ENCODE assay signal across 35 cellular contexts in the genomic region with DNA sequence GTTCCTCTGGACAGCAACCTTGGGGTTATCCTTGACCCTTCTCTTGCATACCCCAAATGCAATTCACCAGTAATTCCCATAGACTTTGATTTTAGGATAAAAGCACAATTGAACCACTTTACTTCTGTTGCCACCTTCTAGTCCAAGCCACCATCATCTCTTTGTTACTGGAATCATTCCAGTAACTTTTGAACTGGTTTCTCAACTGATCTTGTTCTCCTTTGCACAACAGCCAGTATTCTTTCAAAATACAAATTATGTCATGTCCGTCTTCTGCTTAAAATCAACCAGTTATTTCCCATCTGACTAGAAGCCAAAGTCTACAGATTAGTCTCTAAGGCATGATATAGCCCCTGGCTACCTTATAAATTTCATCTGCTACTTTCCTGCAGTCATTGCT. TPM values are rescaled to one million over a fixed set of nuclear protein-coding genes. Genes with fewer than 3 reads are reported as not detected.
DNase-seq lines count a peak whose midpoint lies in the region; ATAC-seq, FAIRE-seq and TF ChIP-seq lines count a peak whose summit lies in the region.
"Had no signal": no experiment of that assay in that cellular context is flagged by ENCODE, and none has a peak within 500 bp of the region (broad histone marks: within the 10 kb centered on the region; RNA-seq: fewer than 3 reads in every experiment).

No MANE protein-coding gene starts in this region.

- H3K9me3 ChIP-seq in liver (ENCODE audit: control insufficient read depth in 4 of 4, low read length in 3 of 4): no peaks in the 10 kb centered on the region
- H3K9me3 ChIP-seq in HepG2 (ENCODE audit: low read length): no peaks in the 10 kb centered on the region
- H3K9me3 ChIP-seq in neutrophil: no peaks in the 10 kb centered on the region
- H3K9me3 ChIP-seq in T-helper 17 cell (ENCODE audit: control insufficient read depth, low read length, poor library complexity, severe bottlenecking): no peaks in the 10 kb centered on the region
- H3K9me3 ChIP-seq in right atrium auricular region: no peaks in the 10 kb centered on the region
- H3K9me3 ChIP-seq: A549; BE2C; BLaER1; BLaER1 treated with 17β-estradiol and CSF1 and Interleukin-3, amounts not matched to agents 10 nM and 100 nM; Caco-2 had no signal

- no peaks in the 10 kb centered on the region for H4K20me1 ChIP-seq in HepG2 (ENCODE audit: insufficient read depth, low read length)

- no peak for DNase-seq in HepG2 (ENCODE audit: low spot score)
- no peak for DNase-seq in left lobe of liver (ENCODE audit: low spot score)
- DNase-seq in T-helper 17 cell: no peak
- no peak for DNase-seq in right atrium auricular region (ENCODE audit: low spot score)
- DNase-seq: 8988T; ACHN; AML-193; BE2C; C1 segment of cervical spinal cord; Caco-2; Calu3; CD4-positive, alpha-beta memory T cell; CD4-positive, alpha-beta T cell; CD4-positive, CD25-positive, alpha-beta regulatory T cell; CD8-positive, alpha-beta memory T cell; CD8-positive, alpha-beta T cell; COR-L47; DMS 273 treated with DMSO at 0.1 percent for 48 hours; DMS153; DMS53; DMS79; DMS79 treated with DMSO at 0.1 percent for 48 hours; DND-41; EL had no signal

- FAIRE-seq in HepG2 (lab: Jason Lieb, UNC): no peak
- FAIRE-seq: A204.1, A549 had no signal

- CTCF ChIA-PET in HepG2 (lab: Yijun Ruan, JAX; ENCODE audit: low intra/inter-chr PET ratio, low total read pairs): no interaction called here

- ATAC-seq in HepG2 (no peak), left lobe of liver (peak; percentile 75), T-helper 17 cell (no peak)
- ATAC-seq: A549; CD8-positive, alpha-beta T cell had no signal

- TF ChIP-seq POLR2A in HepG2 (IDR thresholded peaks at IDR 0.05; ENCODE audit: insufficient read depth in 1 of 2, low read depth in 2 of 2, low read length in 2 of 2): no peak

- H3K27ac ChIP-seq in liver (ENCODE audit: low read depth in 1 of 2, low read length in 2 of 2) (no peak overlapping the region), HepG2 (ENCODE audit: extremely low read length, insufficient read depth, low read length) (no peak overlapping the region), neutrophil (peak overlapping the region; percentile 28), right atrium auricular region (no peak overlapping the region)
- H3K27ac ChIP-seq: 22Rv1; A549; BLaER1; BLaER1 treated with 17β-estradiol and CSF1 and Interleukin-3, amounts not matched to agents 10 nM and 100 nM; C4-2B had no signal

- H3K36me3 ChIP-seq in liver (ENCODE audit: control insufficient read depth in 4 of 4, insufficient read depth in 3 of 4, low read depth in 1 of 4, low read length in 3 of 4) (peaks cover 0 to 28% (median 15%) of the 10 kb centered on the region in 4 donors), HepG2 (replicated peaks in 1 of 2; ENCODE audit: control insufficient read depth in 1 of 2, insufficient read depth in 2 of 2, low read length in 2 of 2) (peaks cover 2 to 15% of the 10 kb centered on the region in 2 experiments; a peak in 4 of 5 replicates), neutrophil (peaks cover 36% of the 10 kb centered on the region), right atrium auricular region (peaks cover 48% of the 10 kb centered on the region)

- H2AFZ ChIP-seq in HepG2 (ENCODE audit: low read length): no peak overlapping the region

- TF ChIP-seq EP300 in HepG2 (IDR thresholded peaks at IDR 0.05; ENCODE audit: low read depth in 2 of 2, low read length in 2 of 2) (no peak), HepG2 (CRISPR knock-in tag; IDR thresholded peaks at IDR 0.05; ENCODE audit: borderline replicate concordance) (no peak)

- no peaks in the 10 kb centered on the region for H3K4me1 Mint-ChIP-seq in T-helper 17 cell
- H3K4me1 Mint-ChIP-seq: B cell, CD14-positive monocyte had no signal

- H3K79me2 ChIP-seq in HepG2 (ENCODE audit: insufficient read depth, low read length): no peaks in the 10 kb centered on the region

- no peak overlapping the region for H3K27ac Mint-ChIP-seq in T-helper 17 cell
- H3K27ac Mint-ChIP-seq: B cell; CD14-positive monocyte; CD4-positive, alpha-beta memory T cell; CD4-positive, alpha-beta T cell; CD4-positive, CD25-positive, alpha-beta regulatory T cell; CD8-positive, alpha-beta memory T cell; CD8-positive, alpha-beta T cell had no signal

- BruUV-seq in HepG2 (replicated peaks; lab: Mats Ljungman, UMichigan): no TSS peak

- no peak overlapping the region for H3K4me3 Mint-ChIP-seq in T-helper 17 cell
- H3K4me3 Mint-ChIP-seq: B cell; CD14-positive monocyte; CD4-positive, alpha-beta memory T cell; CD4-positive, alpha-beta T cell; CD4-positive, CD25-positive, alpha-beta regulatory T cell; CD8-positive, alpha-beta memory T cell; CD8-positive, alpha-beta T cell had no signal

- H3K4me1 ChIP-seq in liver (ENCODE audit: control insufficient read depth in 4 of 4, insufficient read depth in 4 of 4, low read length in 3 of 4) (peaks cover 0 to 8% (median 0%) of the 10 kb centered on the region in 4 donors), HepG2 (ENCODE audit: insufficient read depth, low read length) (no peaks in the 10 kb centered on the region), neutrophil (ENCODE audit: control insufficient read depth in 1 of 2, insufficient read depth in 1 of 2, low read depth in 1 of 2, low read length in 1 of 2) (peaks cover 8 to 16% of the 10 kb centered on the region in 2 experiments), right atrium auricular region (no peaks in the 10 kb centered on the region)
- H3K4me1 ChIP-seq: A549; BE2C; BLaER1; BLaER1 treated with 17β-estradiol and CSF1 and Interleukin-3, amounts not matched to agents 10 nM and 100 nM; Caco-2 had no signal

- POLR2A ChIA-PET in HepG2 (lab: Yijun Ruan, JAX): no interaction called here

- H3K4me3 ChIP-seq in liver (ENCODE audit: low read depth in 1 of 3, low read length in 3 of 3) (no peak overlapping the region), HepG2 (replicated peaks in 1 of 3; ENCODE audit: insufficient read depth in 1 of 3, low read depth in 2 of 3, low read length in 3 of 3) (no peak overlapping the region), neutrophil (ENCODE audit: low read depth in 1 of 2, low read length in 1 of 2) (no peak overlapping the region), right atrium auricular region (no peak overlapping the region)
- H3K4me3 ChIP-seq: A549; BLaER1; BLaER1 treated with 17β-estradiol and CSF1 and Interleukin-3, amounts not matched to agents 10 nM and 100 nM had no signal

- no peak overlapping the region for H3K9ac ChIP-seq in liver (ENCODE audit: low read depth in 1 of 2, low read length in 2 of 2)
- no peak overlapping the region for H3K9ac ChIP-seq in HepG2 (ENCODE audit: insufficient read depth, low read depth, low read length)
- H3K9ac ChIP-seq: BLaER1; BLaER1 treated with 17β-estradiol and CSF1 and Interleukin-3, amounts not matched to agents 10 nM and 100 nM had no signal

- in situ Hi-C loops in HepG2 (cut with HindIII; ENCODE audit: extremely low pct_ligation_motif_present, low pct_unique_long_range_greater_than_20kb): no loop called here

- intact Hi-C loops in HepG2 (cut with micrococcal nuclease; ENCODE audit: unreplicated experiment): no loop called here

- peak in 1 of 2 donors; percentile 5 for TF ChIP-seq RAD21 in liver (IDR thresholded peaks at IDR 0.05)
- TF ChIP-seq RAD21 in HepG2 (CRISPR knock-in tag; IDR thresholded peaks at IDR 0.05): no peak

- H3K4me2 ChIP-seq in HepG2 (ENCODE audit: low read depth, low read length): no peak overlapping the region
- H3K4me2 ChIP-seq: A549; BLaER1; BLaER1 treated with 17β-estradiol and CSF1 and Interleukin-3, amounts not matched to agents 10 nM and 100 nM had no signal

- H3K36me3 Mint-ChIP-seq in T-helper 17 cell (ENCODE audit: low read depth): peaks cover 6% of the 10 kb centered on the region

- WGBS in liver: 34% methylated on average over 1 of the region's 1 CpG
- 93% methylated on average over 1 of the region's 1 CpG for WGBS in HepG2 (ENCODE audit: low lambda C conversion rate)

- H3K27me3 Mint-ChIP-seq in T-helper 17 cell: no peaks in the 10 kb centered on the region
- H3K27me3 Mint-ChIP-seq: B cell; CD4-positive, alpha-beta memory T cell; CD4-positive, alpha-beta T cell; CD4-positive, CD25-positive, alpha-beta regulatory T cell; CD8-positive, alpha-beta memory T cell had no signal

- TF ChIP-seq CTCF in liver (IDR thresholded peaks at IDR 0.05; ENCODE audit: low read depth, low read length, missing input control): no peak
- TF ChIP-seq CTCF in HepG2 (CRISPR knock-in tag; IDR thresholded peaks at IDR 0.05): no peak
- TF ChIP-seq CTCF in neutrophil (IDR thresholded peaks at IDR 0.05): no peak
- no peak for TF ChIP-seq CTCF in right atrium auricular region (IDR thresholded peaks at IDR 0.05)

- no peaks in the 10 kb centered on the region for H3K27me3 ChIP-seq in liver (ENCODE audit: control insufficient read depth in 4 of 4, insufficient read depth in 4 of 4, low read length in 3 of 4)
- no peaks in the 10 kb centered on the region for H3K27me3 ChIP-seq in HepG2 (ENCODE audit: control insufficient read depth in 1 of 2, insufficient read depth in 2 of 2, low read length in 2 of 2)
- H3K27me3 ChIP-seq in neutrophil: no peaks in the 10 kb centered on the region
- no peaks in the 10 kb centered on the region for H3K27me3 ChIP-seq in right atrium auricular region
- H3K27me3 ChIP-seq: BE2C; BLaER1; BLaER1 treated with 17β-estradiol and CSF1 and Interleukin-3, amounts not matched to agents 10 nM and 100 nM had no signal

RNA-seq across cellular contexts. Expression of a gene that starts 21.4 kb away (rescaled TPM):
- 10 to 100 TPM; 42.3 to 54.5 TPM for total RNA-seq in liver
- polyA plus RNA-seq in liver: 10 to 100 TPM; 18.6 to 19.0 TPM
- total RNA-seq in HepG2 (2016; rRNA removed; fragmentation: Illumina TruSeq; extraction: Trizol): 34.6 and 45.2 TPM in 2 replicates
- 10.9 and 13.1 TPM in 2 replicates for total RNA-seq in HepG2 (2016; cell fraction: cytosol; rRNA removed; fragmentation: Illumina TruSeq; extraction: Trizol; ENCODE audit: low read depth)
- 34.0 and 43.7 TPM in 2 replicates for total RNA-seq in HepG2 (2016; cell fraction: insoluble cytoplasmic fraction; rRNA removed; fragmentation: Illumina TruSeq; extraction: Trizol)
- 34.7 and 43.2 TPM in 2 replicates for total RNA-seq in HepG2 (2016; cell fraction: membrane; rRNA removed; fragmentation: Illumina TruSeq; extraction: Trizol)
- 24.1 and 26.5 TPM in 2 replicates for total RNA-seq in HepG2 (2016; cell fraction: nucleus; rRNA removed; fragmentation: Illumina TruSeq; extraction: Trizol)
- 13.7 and 14.2 TPM in 2 replicates for polyA plus RNA-seq in HepG2 (2011; rRNA removed)
- 6.7 and 10.0 TPM in 2 replicates for polyA plus RNA-seq in HepG2 (2011; cell fraction: cytosol; rRNA removed)
- 10.0 and 14.5 TPM in 2 replicates for polyA plus RNA-seq in HepG2 (2011; cell fraction: nucleus; rRNA removed)
- 16.5 and 16.7 TPM in 2 replicates for polyA plus RNA-seq in HepG2 (2012)
- polyA plus RNA-seq in HepG2 (2016; cell fraction: cytosol; fragmentation: Illumina TruSeq; extraction: Trizol; ENCODE audit: low read depth): 9.6 and 9.9 TPM in 2 replicates
- 36.1 TPM in 2 replicates for polyA plus RNA-seq in HepG2 (2016; cell fraction: insoluble cytoplasmic fraction; fragmentation: Illumina TruSeq; extraction: Trizol; ENCODE audit: low read depth)
- polyA plus RNA-seq in HepG2 (2016; cell fraction: membrane; fragmentation: Illumina TruSeq; extraction: Trizol; ENCODE audit: low read depth): 23.1 and 26.9 TPM in 2 replicates
- polyA plus RNA-seq in HepG2 (2016; cell fraction: nucleus; fragmentation: Illumina TruSeq; extraction: Trizol; ENCODE audit: insufficient read depth, low read depth): 26.7 and 28.1 TPM in 2 replicates
- 10.1 and 14.8 TPM in 2 replicates for polyA minus RNA-seq in HepG2 (2011; rRNA and poly(A)+ RNA removed; ENCODE audit: low replicate concordance)
- polyA minus RNA-seq in HepG2 (2011; cell fraction: cytosol; rRNA and poly(A)+ RNA removed): 14.5 and 18.6 TPM in 2 replicates
- polyA minus RNA-seq in HepG2 (2011; cell fraction: nucleus; rRNA and poly(A)+ RNA removed): 24.2 and 31.0 TPM in 2 replicates
- 27.3 TPM for total RNA-seq in left lobe of liver
- total RNA-seq in T-helper 17 cell: 10 to 100 TPM; 26.7 to 28.3 TPM
- 10 to 100 TPM; 35.4 to 52.7 TPM for total RNA-seq in right atrium auricular region

RNA-seq across cellular contexts. Expression of a gene that starts 33.7 kb away (rescaled TPM):
- total RNA-seq in liver (1 to 10 TPM; 1.4 to 2.5 TPM), HepG2 (2016; rRNA removed; fragmentation: Illumina TruSeq; extraction: Trizol) (0.27 and 0.71 TPM in 2 replicates), left lobe of liver (1.5 TPM), T-helper 17 cell (1 to 10 TPM in 1 of 2 donors, under 1 TPM in 1; 0.94 to 1.6 TPM), right atrium auricular region (1 to 10 TPM; 1.1 to 1.2 TPM)
- polyA plus RNA-seq in liver (under 1 TPM; 0.39 to 0.61 TPM), HepG2 (2011; rRNA removed) (0.12 and 0.29 TPM in 2 replicates)
- total RNA-seq in HepG2 (2016; cell fraction: cytosol; rRNA removed; fragmentation: Illumina TruSeq; extraction: Trizol; ENCODE audit: low read depth): 0.51 and 0.53 TPM in 2 replicates
- 0.43 and 0.65 TPM in 2 replicates for total RNA-seq in HepG2 (2016; cell fraction: insoluble cytoplasmic fraction; rRNA removed; fragmentation: Illumina TruSeq; extraction: Trizol)
- 0.46 and 0.55 TPM in 2 replicates for total RNA-seq in HepG2 (2016; cell fraction: membrane; rRNA removed; fragmentation: Illumina TruSeq; extraction: Trizol)
- total RNA-seq in HepG2 (2016; cell fraction: nucleus; rRNA removed; fragmentation: Illumina TruSeq; extraction: Trizol): 2.3 and 2.9 TPM in 2 replicates
- polyA plus RNA-seq in HepG2 (2011; cell fraction: cytosol; rRNA removed): 0.07 TPM in 1 of 2 replicates, not detected in the other
- polyA plus RNA-seq in HepG2 (2011; cell fraction: nucleus; rRNA removed): 0.21 and 0.38 TPM in 2 replicates
- 0.48 and 0.58 TPM in 2 replicates for polyA plus RNA-seq in HepG2 (2012)
- 0.15 and 0.24 TPM in 2 replicates for polyA plus RNA-seq in HepG2 (2016; cell fraction: cytosol; fragmentation: Illumina TruSeq; extraction: Trizol; ENCODE audit: low read depth)
- polyA plus RNA-seq in HepG2 (2016; cell fraction: insoluble cytoplasmic fraction; fragmentation: Illumina TruSeq; extraction: Trizol; ENCODE audit: low read depth): 0.38 and 0.55 TPM in 2 replicates
- polyA plus RNA-seq in HepG2 (2016; cell fraction: membrane; fragmentation: Illumina TruSeq; extraction: Trizol; ENCODE audit: low read depth): 0.60 TPM in 1 of 2 replicates, not detected in the other
- 0.56 and 1.1 TPM in 2 replicates for polyA plus RNA-seq in HepG2 (2016; cell fraction: nucleus; fragmentation: Illumina TruSeq; extraction: Trizol; ENCODE audit: insufficient read depth, low read depth)
- polyA minus RNA-seq in HepG2 (2011; rRNA and poly(A)+ RNA removed; ENCODE audit: low replicate concordance): not detected in 2 replicates
- polyA minus RNA-seq in HepG2 (2011; cell fraction: cytosol; rRNA and poly(A)+ RNA removed): not detected in 2 replicates
- polyA minus RNA-seq in HepG2 (2011; cell fraction: nucleus; rRNA and poly(A)+ RNA removed): 1.9 and 2.9 TPM in 2 replicates
- total RNA-seq: Daoy had no signal
